In genomic region chr7:100689230-100690135, GRCh38 we compare ENCODE assay signal across 16 cellular contexts. TPM values are rescaled to one million over a fixed set of nuclear protein-coding genes. Genes with fewer than 3 reads are reported as not detected.
A peak's percentile ranks its signal among the peaks of the same experiment; 100 is the strongest.
DNase-seq lines count a peak whose midpoint lies in the region; ATAC-seq and TF ChIP-seq lines count a peak whose summit lies in the region.
"Had no signal": no experiment of that assay in that cellular context is flagged by ENCODE, and none has a peak within 500 bp of the region (broad histone marks: within the 10 kb centered on the region; RNA-seq: fewer than 3 reads in every experiment).

No MANE protein-coding gene starts in this region.

- H3K4me1 Mint-ChIP-seq in HFFc6 (ENCODE audit: low read depth) (peaks cover 34% of the 10 kb centered on the region), brain (peaks cover 48% of the 10 kb centered on the region)

- no peak overlapping the region for H3K4me3 ChIP-seq in GM12864 (ENCODE audit: low read depth, low read length)
- no peak overlapping the region for H3K4me3 ChIP-seq in osteoblast (ENCODE audit: insufficient read depth, low read length)
- H3K4me3 ChIP-seq: mucosa of descending colon, psoas muscle, tibial artery had no signal

- H3K9me3 Mint-ChIP-seq in HFFc6: no peaks in the 10 kb centered on the region
- peaks cover 0 to 4% (median 0%) of the 10 kb centered on the region in 5 experiments for H3K9me3 Mint-ChIP-seq in brain

- H3K27ac ChIP-seq in osteoblast (ENCODE audit: low read depth, low read length): no peak overlapping the region
- H3K27ac ChIP-seq: psoas muscle, tibial artery had no signal

- H3K4me2 ChIP-seq in osteoblast (ENCODE audit: insufficient read depth, low read length): no peak overlapping the region

- H4K20me1 ChIP-seq in osteoblast (ENCODE audit: insufficient read depth, low read length): peaks cover 58% of the 10 kb centered on the region

- DNase-seq in GM12864 (ENCODE audit: low read depth): no peak
- DNase-seq in HFFc6: no peak
- DNase-seq in osteoblast (ENCODE audit: insufficient read length, low spot score, missing footprints): peak; percentile 58
- DNase-seq in AG08396 (ENCODE audit: low spot score): no peak
- DNase-seq in NCI-H1105 (lab: John Stamatoyannopoulos, UW): no peak
- DNase-seq in ecto neural progenitor cell (ENCODE audit: low spot score): no peak
- DNase-seq: activated CD8-positive, alpha-beta memory T cell treated with anti-CD3 and anti-CD28 coated beads, Interleukin-2, amount 10 ng/mL, durations not matched to agents 7 days and 5 days; central memory CD4-positive, alpha-beta T cell; EL; mucosa of descending colon; NCI-H226; tibial artery had no signal

- no peak for ATAC-seq in GM21423 (IDR thresholded peaks at IDR 0.05; ENCODE audit: unreplicated experiment)
- ATAC-seq: activated CD8-positive, alpha-beta memory T cell treated with anti-CD3 and anti-CD28 coated beads, Interleukin-2, amount 10 ng/mL, durations not matched to agents 7 days and 5 days; mucosa of descending colon; psoas muscle had no signal

- H3K36me3 Mint-ChIP-seq in HFFc6 (ENCODE audit: low read depth) (peaks cover 10% of the 10 kb centered on the region; the same call in 1 of the 2 replicates), brain (peaks cover 18% of the 10 kb centered on the region)

- no peaks in the 10 kb centered on the region for H3K9me3 ChIP-seq in osteoblast (ENCODE audit: low read depth, low read length)
- H3K9me3 ChIP-seq: mucosa of descending colon, psoas muscle, tibial artery had no signal

- no peaks in the 10 kb centered on the region; the same call in 1 of the 2 replicates for H3K27me3 Mint-ChIP-seq in HFFc6 (ENCODE audit: insufficient read depth)
- peaks cover 12% of the 10 kb centered on the region for H3K27me3 Mint-ChIP-seq in brain
- H3K27me3 Mint-ChIP-seq: activated CD8-positive, alpha-beta memory T cell treated with anti-CD3 and anti-CD28 coated beads, Interleukin-2, amount 10 ng/mL, durations not matched to agents 7 days and 5 days had no signal

- H3K4me3 Mint-ChIP-seq in HFFc6 (no peak overlapping the region), brain (peak overlapping the region in 4 of 5 experiments; percentile 11 to 63 (median 52))
- H3K4me3 Mint-ChIP-seq: activated CD8-positive, alpha-beta memory T cell treated with anti-CD3 and anti-CD28 coated beads, Interleukin-2, amount 10 ng/mL, durations not matched to agents 7 days and 5 days had no signal

- peak; percentile 3 for TF ChIP-seq CTCF in GM12864 (IDR thresholded peaks at IDR 0.05; ENCODE audit: low read depth, low read length, missing control alignments)
- TF ChIP-seq CTCF in HFFc6 (IDR thresholded peaks at IDR 0.05): peak; percentile 26; the same call in 1 of the 2 replicates
- TF ChIP-seq CTCF in brain (conservative IDR thresholded peaks at IDR 0.05): no peak
- no peak for TF ChIP-seq CTCF in osteoblast (IDR thresholded peaks at IDR 0.05; ENCODE audit: extremely low read depth, low read depth, low read length)

- no peaks in the 10 kb centered on the region for H3K27me3 ChIP-seq in osteoblast (ENCODE audit: insufficient read depth, low read length)
- H3K27me3 ChIP-seq: tibial artery had no signal

- H3K27ac Mint-ChIP-seq in HFFc6 (peak overlapping the region; percentile 54), brain (peak overlapping the region; percentile 31 to 74 (median 53))

- H3K4me1 ChIP-seq in osteoblast (ENCODE audit: insufficient read depth, low read length): peaks cover 14% of the 10 kb centered on the region

- H3K36me3 ChIP-seq in osteoblast (ENCODE audit: insufficient read depth, low read length): peaks cover 4% of the 10 kb centered on the region

- H2AFZ ChIP-seq in osteoblast (ENCODE audit: low read length): no peak overlapping the region

- peaks cover 61% of the 10 kb centered on the region for H3K79me2 ChIP-seq in osteoblast (ENCODE audit: insufficient read depth, low read length)

RNA-seq across cellular contexts. Expression of gene GIGYF1, which starts 4.6 kb away (rescaled TPM):
- total RNA-seq in HFFc6 (2021; fragmentation: NEBNext Ultra II Directional; extraction: Animal tissue kit (Norgen Biotek cat#: 25700)): 10 to 100 TPM; 17.7 to 21.8 (median 19.2) TPM
- 14.2 TPM for polyA plus RNA-seq in brain (ENCODE audit: insufficient read depth, low read depth, low replicate concordance)
- total RNA-seq in osteoblast: 28.9 and 29.3 TPM in 2 replicates

RNA-seq across cellular contexts. Expression of gene GNB2, which starts 15.9 kb away (rescaled TPM):
- 100 to 1,000 TPM; 301 to 369 (median 322) TPM for total RNA-seq in HFFc6 (2021; fragmentation: NEBNext Ultra II Directional; extraction: Animal tissue kit (Norgen Biotek cat#: 25700))
- 600 TPM for polyA plus RNA-seq in brain (ENCODE audit: insufficient read depth, low read depth, low replicate concordance)
- 72.7 and 84.6 TPM in 2 replicates for total RNA-seq in osteoblast

RNA-seq across cellular contexts. Expression of gene POP7, which starts 16.4 kb away (rescaled TPM):
- 10 to 100 TPM; 30.2 to 42.2 (median 34.4) TPM for total RNA-seq in HFFc6 (2021; fragmentation: NEBNext Ultra II Directional; extraction: Animal tissue kit (Norgen Biotek cat#: 25700))
- 63.0 TPM for polyA plus RNA-seq in brain (ENCODE audit: insufficient read depth, low read depth, low replicate concordance)
- total RNA-seq in osteoblast: 25.7 and 27.1 TPM in 2 replicates

RNA-seq across cellular contexts. Expression of gene EPO, which starts 30.8 kb away (rescaled TPM):
- total RNA-seq in HFFc6 (2021; fragmentation: NEBNext Ultra II Directional; extraction: Animal tissue kit (Norgen Biotek cat#: 25700)): not detected
- polyA plus RNA-seq in brain (ENCODE audit: insufficient read depth, low read depth, low replicate concordance): not detected
- total RNA-seq in osteoblast: not detected in 2 replicates
- total RNA-seq: activated CD8-positive, alpha-beta memory T cell treated with anti-CD3 and anti-CD28 coated beads, Interleukin-2, amount 10 ng/mL, durations not matched to agents 7 days and 5 days; endothelial cell of umbilical vein; mucosa of descending colon; psoas muscle had no signal
- polyA plus RNA-seq: endothelial cell of umbilical vein, psoas muscle had no signal

RNA-seq across cellular contexts. Expression of gene ACTL6B, which starts 33.2 kb away (rescaled TPM):
- total RNA-seq in HFFc6 (2021; fragmentation: NEBNext Ultra II Directional; extraction: Animal tissue kit (Norgen Biotek cat#: 25700)): not detected
- 101 TPM for polyA plus RNA-seq in brain (ENCODE audit: insufficient read depth, low read depth, low replicate concordance)
- not detected in 2 replicates for total RNA-seq in osteoblast
- total RNA-seq: activated CD8-positive, alpha-beta memory T cell treated with anti-CD3 and anti-CD28 coated beads, Interleukin-2, amount 10 ng/mL, durations not matched to agents 7 days and 5 days; endothelial cell of umbilical vein; psoas muscle had no signal
- polyA plus RNA-seq: endothelial cell of umbilical vein had no signal

Comparison
In these comparisons a context has a peak if more than half of its experiments do, and no peak if none do; other contexts are left out.
1. CTCF ChIP-seq: peak in GM12864 (single experiment) and HFFc6 (single experiment); none in brain (0 of 2) and osteoblast (single experiment).